8 cellular contexts compared by ENCODE assay signal in genomic region chr11:62610814-62611704, GRCh38. TPM values are rescaled to one million over a fixed set of nuclear protein-coding genes. Genes with fewer than 3 reads are reported as not detected.
A peak's percentile ranks its signal among the peaks of the same experiment; 100 is the strongest.
DNase-seq lines count a peak whose midpoint lies in the region; ATAC-seq and TF ChIP-seq lines count a peak whose summit lies in the region.

No MANE protein-coding gene starts in this region.

- H3K9me3 Mint-ChIP-seq in activated CD4-positive, alpha-beta T cell treated with anti-CD3 and anti-CD28 coated beads, Interleukin-2, amount 10 ng/mL, durations not matched to agents 7 days and 5 days: no peaks in the 10 kb centered on the region

- POLR2A ChIA-PET in activated CD4-positive, alpha-beta T cell treated with anti-CD3 and anti-CD28 coated beads, Interleukin-2, amount 10 ng/mL, durations not matched to agents 7 days and 5 days (lab: Charles Lee): interaction anchor here (1.2 kb wide), 1 partner anchor 54 kb away, joined by 3 read pairs; the partner anchor contains the start of gene C11orf98

- H3K27me3 ChIP-seq in ascending aorta (no peaks in the 10 kb centered on the region), right lobe of liver (no peaks in the 10 kb centered on the region), tibial artery (no peaks in the 10 kb centered on the region)

- peaks cover 52% of the 10 kb centered on the region for H3K4me1 Mint-ChIP-seq in activated CD4-positive, alpha-beta T cell treated with anti-CD3 and anti-CD28 coated beads, Interleukin-2, amount 10 ng/mL, durations not matched to agents 7 days and 5 days

- H3K27ac Mint-ChIP-seq in activated CD4-positive, alpha-beta T cell treated with anti-CD3 and anti-CD28 coated beads, Interleukin-2, amount 10 ng/mL, durations not matched to agents 7 days and 5 days: peak overlapping the region; percentile 94

- H3K36me3 Mint-ChIP-seq in activated CD4-positive, alpha-beta T cell treated with anti-CD3 and anti-CD28 coated beads, Interleukin-2, amount 10 ng/mL, durations not matched to agents 7 days and 5 days (ENCODE audit: low read depth): peaks cover 48% of the 10 kb centered on the region

- H3K27ac ChIP-seq in ascending aorta (peak overlapping the region; percentile 98 to 99), right lobe of liver (peak overlapping the region; percentile 75 to 94 (median 90)), tibial artery (peak overlapping the region; percentile 95 to 98)

- CTCF ChIA-PET in activated CD4-positive, alpha-beta T cell treated with anti-CD3 and anti-CD28 coated beads, Interleukin-2, amount 10 ng/mL, durations not matched to agents 7 days and 5 days (lab: Charles Lee): interaction anchor here (0.9 to 4.5 kb wide), 17 partner anchors 11 to 117 kb away, joined by 3 to 40 read pairs (median 4); partner anchors contain the start of genes B3GAT3, BSCL2, C11orf98 and CSKMT

- peaks cover 40 to 48% of the 10 kb centered on the region in 2 donors for H3K36me3 ChIP-seq in ascending aorta
- no peaks in the 10 kb centered on the region for H3K36me3 ChIP-seq in right lobe of liver
- peaks cover 13 to 63% (median 48%) of the 10 kb centered on the region in 3 donors for H3K36me3 ChIP-seq in tibial artery

- H3K9me3 ChIP-seq in ascending aorta (no peaks in the 10 kb centered on the region), right lobe of liver (no peaks in the 10 kb centered on the region), tibial artery (no peaks in the 10 kb centered on the region)

- H3K4me1 ChIP-seq in ascending aorta (peaks cover 11 to 27% of the 10 kb centered on the region in 2 donors), right lobe of liver (peaks cover 0 to 29% (median 12%) of the 10 kb centered on the region in 4 donors), tibial artery (peaks cover 0 to 33% (median 27%) of the 10 kb centered on the region in 4 donors)

- WGBS in right lobe of liver (ENCODE audit: insufficient coverage, low coverage, low lambda C conversion rate, missing lambda C conversion rate): 0% methylated on average over 1 of the region's 28 CpGs

- no peaks in the 10 kb centered on the region for H3K27me3 Mint-ChIP-seq in activated CD4-positive, alpha-beta T cell treated with anti-CD3 and anti-CD28 coated beads, Interleukin-2, amount 10 ng/mL, durations not matched to agents 7 days and 5 days

- TF ChIP-seq POLR2A in right lobe of liver (IDR thresholded peaks at IDR 0.05): no peak

- no peak for ATAC-seq in right lobe of liver

- DNase-seq in activated CD4-positive, alpha-beta T cell treated with anti-CD3 and anti-CD28 coated beads, Interleukin-2, amount 10 ng/mL, durations not matched to agents 7 days and 5 days: no peak
- no peak for DNase-seq in activated CD4-positive, alpha-beta T cell treated with anti-CD3 and anti-CD28 coated beads for 4 hours
- DNase-seq in ascending aorta (ENCODE audit: low spot score in 2 of 2) (no peak), right lobe of liver (no peak), tibial artery (no peak), HuH-7 (ENCODE audit: low spot score) (no peak), medulla oblongata (ENCODE audit: extremely low spot score) (no peak), DMS53 treated with DMSO at 0.1 percent for 48 hours (lab: John Stamatoyannopoulos, UW; ENCODE audit: unreplicated experiment) (no peak)

- TF ChIP-seq CTCF in ascending aorta (IDR thresholded peaks at IDR 0.05) (no peak), right lobe of liver (IDR thresholded peaks at IDR 0.05) (no peak), tibial artery (IDR thresholded peaks at IDR 0.05) (no peak)

- intact Hi-C loops in ascending aorta (cut with DNase I): loop anchor here (5.0 kb wide), 1 partner anchor 221 kb away; the partner anchor contains the start of genes STX5 and TEX54
- intact Hi-C loops in right lobe of liver (cut with DNase I): loop anchor here in 1 of 2 donors (10.0 kb wide), 1 partner anchor 64 kb away; the partner anchor contains the start of genes LBHD1, UBXN1 and UQCC3
- intact Hi-C loops in tibial artery (cut with DNase I; ENCODE audit: low total_unique reads): loop anchor here (10.0 kb wide), 1 partner anchor 94 kb away; the partner anchor contains the start of genes BSCL2 and GNG3

- H3K4me3 Mint-ChIP-seq in activated CD4-positive, alpha-beta T cell treated with anti-CD3 and anti-CD28 coated beads, Interleukin-2, amount 10 ng/mL, durations not matched to agents 7 days and 5 days: peak overlapping the region; percentile 96

- H3K4me3 ChIP-seq in ascending aorta (peak overlapping the region; percentile 82 to 92), right lobe of liver (peak overlapping the region; percentile 67 to 80 (median 78)), tibial artery (peak overlapping the region; percentile 85 to 88)

RNA-seq across cellular contexts. Expression of gene EML3, which starts 1.5 kb away (rescaled TPM):
- total RNA-seq in activated CD4-positive, alpha-beta T cell treated with anti-CD3 and anti-CD28 coated beads, Interleukin-2, amount 10 ng/mL, durations not matched to agents 7 days and 5 days: 100 to 1,000 TPM; 137 to 144 TPM
- 207 TPM for total RNA-seq in ascending aorta
- total RNA-seq in right lobe of liver: 10 to 100 TPM; 19.1 to 36.4 (median 22.7) TPM

RNA-seq across cellular contexts. Expression of gene ROM1, which starts 2.0 kb away (rescaled TPM):
- 1 to 10 TPM; 1.0 to 1.3 TPM for total RNA-seq in activated CD4-positive, alpha-beta T cell treated with anti-CD3 and anti-CD28 coated beads, Interleukin-2, amount 10 ng/mL, durations not matched to agents 7 days and 5 days
- not detected for total RNA-seq in ascending aorta
- 1 to 10 TPM; 1.1 to 2.9 (median 1.2) TPM for total RNA-seq in right lobe of liver

RNA-seq across cellular contexts. Expression of gene MTA2, which starts 9.4 kb away (rescaled TPM):
- 100 to 1,000 TPM; 270 to 299 TPM for total RNA-seq in activated CD4-positive, alpha-beta T cell treated with anti-CD3 and anti-CD28 coated beads, Interleukin-2, amount 10 ng/mL, durations not matched to agents 7 days and 5 days
- total RNA-seq in ascending aorta (79.2 TPM), right lobe of liver (10 to 100 TPM; 20.0 to 38.0 (median 31.8) TPM)

RNA-seq across cellular contexts. Expression of gene B3GAT3, which starts 10.7 kb away (rescaled TPM):
- total RNA-seq in activated CD4-positive, alpha-beta T cell treated with anti-CD3 and anti-CD28 coated beads, Interleukin-2, amount 10 ng/mL, durations not matched to agents 7 days and 5 days: 10 to 100 TPM; 63.4 to 71.1 TPM
- 61.3 TPM for total RNA-seq in ascending aorta
- total RNA-seq in right lobe of liver: 10 to 100 TPM; 17.1 to 32.8 (median 23.4) TPM

RNA-seq across cellular contexts. Expression of gene TUT1, which starts 19.7 kb away (rescaled TPM):
- 10 to 100 TPM; 24.1 to 26.0 TPM for total RNA-seq in activated CD4-positive, alpha-beta T cell treated with anti-CD3 and anti-CD28 coated beads, Interleukin-2, amount 10 ng/mL, durations not matched to agents 7 days and 5 days
- total RNA-seq in ascending aorta (18.4 TPM), right lobe of liver (10 to 100 TPM; 12.3 to 34.2 (median 21.1) TPM)
